22 cellular contexts compared by ENCODE assay signal in genomic region chr15:40273428-40273827, GRCh38. TPM values are rescaled to one million over a fixed set of nuclear protein-coding genes. Genes with fewer than 3 reads are reported as not detected.
"Had no signal": no experiment of that assay in that cellular context is flagged by ENCODE, and none has a peak within 500 bp of the region (broad histone marks: within the 10 kb centered on the region; RNA-seq: fewer than 3 reads in every experiment).

No MANE protein-coding gene starts in this region.

- H3K36me3 ChIP-seq: gastroesophageal sphincter, ovary, right atrium auricular region, upper lobe of left lung, uterus had no signal

- H3K9me3 ChIP-seq: esophagus squamous epithelium, gastroesophageal sphincter, mucosa of descending colon, ovary, right atrium auricular region, tibial artery, upper lobe of left lung, uterus had no signal

- H2AFZ ChIP-seq: hepatocyte had no signal

- H3K79me2 ChIP-seq: hepatocyte had no signal

- FAIRE-seq: colon, small intestine had no signal

- H3K27me3 ChIP-seq: ovary, right atrium auricular region, upper lobe of left lung, uterus had no signal

- H3K4me1 ChIP-seq: right atrium auricular region, uterus had no signal

- H3K27ac ChIP-seq: esophagus squamous epithelium, gastroesophageal sphincter, hepatocyte, ovary, right atrium auricular region, tibial artery, upper lobe of left lung, uterus had no signal

- H3K4me3 ChIP-seq: esophagus squamous epithelium, gastroesophageal sphincter, hepatocyte, mucosa of descending colon, ovary, right atrium auricular region, tibial artery, upper lobe of left lung, uterus had no signal

- DNase-seq: effector memory CD8-positive, alpha-beta T cell; esophagus squamous epithelium; foreskin fibroblast; kidney glomerular epithelial cell; mammary epithelial cell; mucosa of descending colon; naive thymus-derived CD8-positive, alpha-beta T cell; ovary; small intestine; stimulated activated CD4-positive, alpha-beta T cell treated with anti-CD3 and anti-CD28 coated beads, Interleukin-12 subunit alpha, Interleukin-12 subunit beta, amount 100 ng/mL, for 4 hours; stimulated activated naive CD4-positive, alpha-beta T cell treated with Interleukin-2 at 50 U/mL for 16 hours; tibial artery; upper lobe of left lung; uterus had no signal

- ATAC-seq: effector memory CD8-positive, alpha-beta T cell; gastroesophageal sphincter; naive thymus-derived CD8-positive, alpha-beta T cell had no signal

- H3K4me2 ChIP-seq: hepatocyte had no signal

RNA-seq across cellular contexts. Expression of gene ANKRD63, which starts 9.4 kb away (rescaled TPM):
- total RNA-seq: epithelial cell of proximal tubule, esophagus squamous epithelium, left lobe of liver, lower leg skin, mammary epithelial cell, posterior vena cava had no signal
- polyA plus RNA-seq: mammary epithelial cell, ovary had no signal

RNA-seq across cellular contexts. Expression of gene PAK6, which starts 34.6 kb away (rescaled TPM):
- total RNA-seq: left lobe of liver; naive thymus-derived CD8-positive, alpha-beta T cell had no signal
